In the genomic region with DNA sequence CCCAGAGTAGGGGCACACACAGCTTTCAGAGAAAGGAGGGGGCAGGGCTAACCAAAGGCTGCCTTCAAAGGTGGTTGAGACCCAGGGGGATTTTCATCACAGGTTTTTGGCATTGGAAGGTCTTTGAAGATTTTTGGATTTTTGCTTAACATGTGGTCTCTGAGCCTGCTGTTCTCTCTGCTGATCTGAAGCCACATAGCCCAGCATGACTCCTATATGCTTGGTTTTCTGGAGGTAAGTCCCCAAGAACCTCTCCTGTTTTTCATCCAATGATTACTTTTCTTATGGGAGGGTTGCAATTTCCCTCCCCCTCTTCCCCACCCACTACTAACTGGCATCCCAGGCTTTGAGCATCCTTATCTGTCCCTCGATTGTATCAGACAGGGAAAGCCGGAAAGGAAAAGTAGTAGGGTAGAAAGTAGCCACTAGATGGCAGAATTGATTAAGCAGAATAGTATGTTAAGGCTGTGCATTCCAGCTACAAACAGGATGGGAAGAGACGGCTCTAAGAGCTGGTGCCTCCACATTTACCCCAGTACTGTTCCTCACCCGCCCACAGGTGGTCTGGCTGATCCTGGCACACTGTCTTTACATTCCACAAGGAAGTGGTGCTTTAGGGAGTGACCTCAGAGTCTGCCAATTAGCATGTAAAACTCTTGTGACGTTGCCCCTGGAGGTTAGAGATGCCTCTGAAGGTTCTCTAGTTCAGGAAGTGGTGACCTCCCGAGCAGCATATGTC, we compare ENCODE assay signal across 8 cellular contexts.
A peak's percentile ranks its signal among the peaks of the same experiment; 100 is the strongest.
DNase-seq lines count a peak whose midpoint lies in the region; ATAC-seq and TF ChIP-seq lines count a peak whose summit lies in the region.

No MANE protein-coding gene starts in this region.

- no peak overlapping the region for H4K91ac ChIP-seq in neuronal stem cell (ENCODE audit: low read depth, low read length, poor library complexity)

- H3K23ac ChIP-seq in neuronal stem cell (ENCODE audit: low read depth, low read length, poor library complexity): no peak overlapping the region

- no peaks in the 10 kb centered on the region for H3K27me3 ChIP-seq in neuronal stem cell (ENCODE audit: control insufficient read depth in 3 of 3, insufficient read depth in 3 of 3, low read depth in 1 of 3, low read length in 3 of 3)

- no peaks in the 10 kb centered on the region for H3K36me3 ChIP-seq in neuronal stem cell (replicated peaks in 1 of 2; ENCODE audit: control insufficient read depth in 2 of 2, insufficient read depth in 2 of 2, low read length in 2 of 2)

- H3K9me3 ChIP-seq in neuronal stem cell (replicated peaks in 1 of 2; ENCODE audit: control insufficient read depth in 2 of 2, insufficient read depth in 1 of 2, low read depth in 1 of 2, low read length in 2 of 2): no peaks in the 10 kb centered on the region

- H3K79me1 ChIP-seq in neuronal stem cell (ENCODE audit: low read depth, low read length): no peaks in the 10 kb centered on the region

- H3K9ac ChIP-seq in neuronal stem cell (ENCODE audit: low read depth, low read length, poor library complexity): no peak overlapping the region

- H4K8ac ChIP-seq in neuronal stem cell (ENCODE audit: low read depth, low read length): no peak overlapping the region

- H3K18ac ChIP-seq in neuronal stem cell (ENCODE audit: low read length): no peak overlapping the region

- H3K4me1 ChIP-seq in neuronal stem cell (ENCODE audit: control insufficient read depth in 2 of 2, insufficient read depth in 1 of 2, low read depth in 1 of 2, low read length in 2 of 2): peaks cover 0 to 2% of the 10 kb centered on the region in 2 donors

- H3K4ac ChIP-seq in neuronal stem cell (ENCODE audit: low read length): no peak overlapping the region

- H2BK15ac ChIP-seq in neuronal stem cell (ENCODE audit: low read length): no peak overlapping the region

- peak; percentile 82 for DNase-seq in DMS 273 (lab: John Stamatoyannopoulos, UW; ENCODE audit: unreplicated experiment)
- peak; percentile 63 to 64 for DNase-seq in NCI-H1930 (lab: John Stamatoyannopoulos, UW)
- peak; percentile 37 for DNase-seq in fibroblast of the conjunctiva (ENCODE audit: low read depth)
- peak; percentile 65 for DNase-seq in neuronal stem cell (ENCODE audit: low spot score)
- no peak for DNase-seq in ureter (ENCODE audit: low spot score)

- H2AFZ ChIP-seq in neuronal stem cell (ENCODE audit: low read length): peak overlapping the region; percentile 71

- peak; percentile 59 for TF ChIP-seq CTCF in WI38 (IDR thresholded peaks at IDR 0.05; ENCODE audit: low read depth, low read length)

- no peak overlapping the region for H3K27ac ChIP-seq in neuronal stem cell (replicated peaks; ENCODE audit: low read length)

- H3K4me3 ChIP-seq in WI38 (ENCODE audit: low read depth, low read length) (no peak overlapping the region), neuronal stem cell (ENCODE audit: low read length in 2 of 2) (no peak overlapping the region)

- H2BK12ac ChIP-seq in neuronal stem cell (ENCODE audit: low read length): no peak overlapping the region

- H2BK120ac ChIP-seq in neuronal stem cell (ENCODE audit: low read depth, low read length): no peak overlapping the region

- H3K14ac ChIP-seq in neuronal stem cell (ENCODE audit: low read length): no peak overlapping the region

- H2AK5ac ChIP-seq in neuronal stem cell (ENCODE audit: low read depth, low read length): no peak overlapping the region

- H2BK5ac ChIP-seq in neuronal stem cell (ENCODE audit: low read length): no peak overlapping the region

- ATAC-seq in GM19025 (IDR thresholded peaks at IDR 0.05; ENCODE audit: low read depth, unreplicated experiment) (peak; percentile 79), HG03097 (IDR thresholded peaks at IDR 0.05; ENCODE audit: low FRiP score, unreplicated experiment) (peak; percentile 79)

- H3K4me2 ChIP-seq in neuronal stem cell (ENCODE audit: insufficient read depth, low read length, poor library complexity, severe bottlenecking): no peak overlapping the region

- WGBS in neuronal stem cell (ENCODE audit: extremely low coverage in 2 of 2, insufficient read length in 2 of 2, insufficient replicate concordance in 1 of 2), 2 donors: no CpG with 5 or more reads among the region's 6 CpGs
